In genomic region chr6:8064638-8065518, GRCh38 we compare ENCODE assay signal across 8 cellular contexts. TPM values are rescaled to one million over a fixed set of nuclear protein-coding genes. Genes with fewer than 3 reads are reported as not detected.
DNase-seq lines count a peak whose midpoint lies in the region; ATAC-seq, FAIRE-seq and TF ChIP-seq lines count a peak whose summit lies in the region.

No MANE protein-coding gene starts in this region.

- H3K36me3 ChIP-seq in GM23338 (ENCODE audit: insufficient read depth) = no peaks in the 10 kb centered on the region
- peaks cover 0 to 14% of the 10 kb centered on the region in 2 donors for H3K36me3 ChIP-seq in left lung
- H3K36me3 ChIP-seq in thyroid gland = no peaks in the 10 kb centered on the region

- H3K9me3 Mint-ChIP-seq in GM23338 = no peaks in the 10 kb centered on the region
- H3K9me3 Mint-ChIP-seq in activated naive CD8-positive, alpha-beta T cell (ENCODE audit: low read depth) = no peaks in the 10 kb centered on the region

- TF ChIP-seq POLR2A in A549 (IDR thresholded peaks at IDR 0.05; ENCODE audit: low read length) (no peak), thyroid gland (IDR thresholded peaks at IDR 0.05) (no peak)

- peaks cover 7% of the 10 kb centered on the region; the same call in 1 of the 2 replicates for H3K79me2 ChIP-seq in GM23338 (replicated peaks; ENCODE audit: insufficient read depth)

- no peak for TF ChIP-seq EP300 in A549 (IDR thresholded peaks at IDR 0.05)

- CTCF ChIA-PET in A549 (lab: Yijun Ruan, JAX) = interaction anchor here (0.8 to 2.3 kb wide), 2 partner anchors 9 to 22 kb away, joined by 5 to 6 read pairs; no protein-coding TSS in a partner anchor

- peak overlapping the region; percentile 81 to 96 for H3K27ac ChIP-seq in A549
- peak overlapping the region; percentile 41; the same call in 1 of the 2 replicates for H3K27ac ChIP-seq in GM23338 (ENCODE audit: low read depth)
- H3K27ac ChIP-seq in left lung = peak overlapping the region; percentile 86 to 87
- peak overlapping the region; percentile 48 to 81 (median 71) for H3K27ac ChIP-seq in thyroid gland

- H3K4me3 ChIP-seq in A549 = peak overlapping the region; percentile 93
- peak overlapping the region; percentile 74; the same call in 1 of the 2 replicates for H3K4me3 ChIP-seq in GM23338
- H3K4me3 ChIP-seq in left lung = peak overlapping the region; percentile 84 to 88
- peak overlapping the region in 2 of 3 donors; percentile 69 for H3K4me3 ChIP-seq in thyroid gland (replicated peaks in 1 of 3)

- TF ChIP-seq RAD21 in A549 (conservative IDR thresholded peaks at IDR 0.05 in 1 of 2, IDR thresholded peaks at IDR 0.05 in 1 of 2) = no peak

- H3F3A ChIP-seq in GM23338 (replicated peaks; ENCODE audit: low read depth) = no peaks in the 10 kb centered on the region

- no peak for FAIRE-seq in A549 (lab: Jason Lieb, UNC)

- H3K27ac Mint-ChIP-seq in GM23338 = peak overlapping the region; percentile 94
- peak overlapping the region; percentile 95 for H3K27ac Mint-ChIP-seq in activated naive CD8-positive, alpha-beta T cell

- peaks cover 6% of the 10 kb centered on the region for H3K4me1 ChIP-seq in A549
- H3K4me1 ChIP-seq in GM23338 (ENCODE audit: insufficient read depth) = peaks cover 15% of the 10 kb centered on the region
- H3K4me1 ChIP-seq in left lung = peaks cover 0 to 17% of the 10 kb centered on the region in 2 donors
- peaks cover 7 to 9% of the 10 kb centered on the region in 2 donors for H3K4me1 ChIP-seq in thyroid gland

- TF ChIP-seq CTCF in A549 (IDR thresholded peaks at IDR 0.05) = no peak
- TF ChIP-seq CTCF in GM23338 (conservative IDR thresholded peaks at IDR 0.05; ENCODE audit: low read depth in 2 of 2) = no peak
- TF ChIP-seq CTCF in left lung (IDR thresholded peaks at IDR 0.05) = no peak
- TF ChIP-seq CTCF in thyroid gland (IDR thresholded peaks at IDR 0.05) = no peak
- TF ChIP-seq CTCF in GM20000 (IDR thresholded peaks at IDR 0.05; ENCODE audit: extremely low read depth, missing control alignments) = no peak

- peak overlapping the region; percentile 96 for H3K4me3 Mint-ChIP-seq in GM23338
- H3K4me3 Mint-ChIP-seq in activated naive CD8-positive, alpha-beta T cell = peak overlapping the region; percentile 95

- H3K9me3 ChIP-seq in A549 (no peaks in the 10 kb centered on the region), left lung (no peaks in the 10 kb centered on the region), thyroid gland (no peaks in the 10 kb centered on the region)

- peak overlapping the region; percentile 83 for H3K4me2 ChIP-seq in A549
- H3K4me2 ChIP-seq in GM23338 = peak overlapping the region; percentile 22; the same call in 1 of the 2 replicates

- peaks cover 30% of the 10 kb centered on the region for H3K4me1 Mint-ChIP-seq in GM23338
- H3K4me1 Mint-ChIP-seq in activated naive CD8-positive, alpha-beta T cell (ENCODE audit: low read depth) = peaks cover 22% of the 10 kb centered on the region

- WGBS in A549 (ENCODE audit: missing lambda C conversion rate) = 83% methylated on average over 6 of the region's 7 CpGs
- WGBS in thyroid gland, 2 donors = 86% methylated on average over 7 of the region's 7 CpGs

- no peak for DNase-seq in A549 (ENCODE audit: low read depth in 1 of 2, low spot score in 1 of 2)
- DNase-seq in GM23338 (ENCODE audit: low spot score) = peak; percentile 41
- no peak for DNase-seq in left lung
- peak in 1 of 2 donors; percentile 6 for DNase-seq in thyroid gland
- DNase-seq in D341Med (ENCODE audit: low spot score) = no peak
- DNase-seq in GM20000 (ENCODE audit: low spot score) = no peak
- DNase-seq in sciatic nerve (ENCODE audit: low spot score) = no peak

- H3K27me3 ChIP-seq in GM23338 (ENCODE audit: insufficient read depth) (no peaks in the 10 kb centered on the region), left lung (no peaks in the 10 kb centered on the region), thyroid gland (no peaks in the 10 kb centered on the region)

- intact Hi-C loops in left lung (cut with DNase I) = no loop called here
- intact Hi-C loops in thyroid gland (cut with DNase I) = loop anchor here (5.0 kb wide), 1 partner anchor 343 kb away; no protein-coding TSS in a partner anchor
- intact Hi-C loops in sciatic nerve (cut with DNase I) = no loop called here

- H4K20me1 ChIP-seq in GM23338 (replicated peaks; ENCODE audit: insufficient read depth) = no peaks in the 10 kb centered on the region

- no peaks in the 10 kb centered on the region for H3K9me2 ChIP-seq in GM23338 (ENCODE audit: insufficient read depth)

- H3K27me3 Mint-ChIP-seq in GM23338 (ENCODE audit: insufficient read depth, low read depth, poor library complexity) = peaks cover 3% of the 10 kb centered on the region
- no peaks in the 10 kb centered on the region for H3K27me3 Mint-ChIP-seq in activated naive CD8-positive, alpha-beta T cell

- POLR2A ChIA-PET in A549 (lab: Yijun Ruan, JAX) = interaction anchor here (0.7 to 1.6 kb wide), 3 partner anchors 20 to 339 kb away, joined by 3 to 14 read pairs (median 3); partner anchors contain the start of genes BMP6 and EEF1E1

- H3K36me3 Mint-ChIP-seq in GM23338 (ENCODE audit: low read depth) = peaks cover 7% of the 10 kb centered on the region; the same call in 2 of the 3 replicates
- H3K36me3 Mint-ChIP-seq in activated naive CD8-positive, alpha-beta T cell = peaks cover 3% of the 10 kb centered on the region

- ATAC-seq in A549 (no peak), GM23338 (no peak; the same call in 2 of the 3 replicates), left lung (no peak), sciatic nerve (no peak)

- no peak overlapping the region for H2AFZ ChIP-seq in GM23338

TF ChIP-seq in A549, 52 proteins besides CTCF, POLR2A, EP300 and RAD21:
- TF ChIP-seq TFCP2L1 (CRISPR knock-in tag; IDR thresholded peaks at IDR 0.05) (no peak), PHF8 (IDR thresholded peaks at IDR 0.05; ENCODE audit: borderline replicate concordance, low read depth) (no peak), SREBF2 (IDR thresholded peaks at IDR 0.05) (no peak), RARB (CRISPR knock-in tag; IDR thresholded peaks at IDR 0.05) (no peak), FOSL2 (IDR thresholded peaks at IDR 0.05) (no peak), FOSL2 (CRISPR knock-in tag; IDR thresholded peaks at IDR 0.05) (no peak), NR3C1 (IDR thresholded peaks at IDR 0.05) (no peak), NFE2L2 (conservative IDR thresholded peaks at IDR 0.05; ENCODE audit: low read length) (no peak)

TF ChIP-seq in GM23338, 12 proteins besides CTCF, POLR2A, EP300 and RAD21 (continues in another document):
- no peak for TF ChIP-seq POLR2AphosphoS5 (IDR thresholded peaks at IDR 0.05; ENCODE audit: low read depth)

RNA-seq across cellular contexts. Expression of gene BLOC1S5, which starts 0.7 kb away (rescaled TPM):
- polyA plus RNA-seq in A549 (2011; rRNA removed) = 7.9 and 10.8 TPM in 2 replicates
- 1.9 and 2.5 TPM in 2 replicates for polyA plus RNA-seq in A549 (2012; cell fraction: cytosol; rRNA removed)
- 0.78 and 1.2 TPM in 2 replicates for polyA plus RNA-seq in A549 (2012; cell fraction: nucleus; rRNA removed)
- 8.1 to 10.2 TPM (median 8.3 TPM) in 3 replicates for polyA plus RNA-seq in A549 (2017; fragmentation: RNase III; extraction: RNeasy Plus Mini Kit Qiagen cat#74134 plus additional on column Dnase treatment)
- 2.9 and 3.3 TPM in 2 replicates for polyA minus RNA-seq in A549 (2011; rRNA and poly(A)+ RNA removed)
- total RNA-seq in GM23338 (2014; rRNA removed; shearing (Covaris generic)) = 14.9 and 17.3 TPM in 2 replicates
- 16.6 and 19.3 TPM in 2 replicates for polyA plus RNA-seq in GM23338 (2016; fragmentation: Nextera tagmentation; extraction: Ambion mirVana)
- total RNA-seq in left lung = 10 to 100 TPM; 10.8 to 16.0 TPM
- total RNA-seq in thyroid gland = 10 to 100 TPM; 15.2 to 27.7 (median 19.9) TPM
- 17.8 TPM for total RNA-seq in sciatic nerve

RNA-seq across cellular contexts. Expression of gene EEF1E1, which starts 37.5 kb away (rescaled TPM):
- polyA plus RNA-seq in A549 (2011; rRNA removed) (107 and 122 TPM in 2 replicates), A549 (2017; fragmentation: RNase III; extraction: RNeasy Plus Mini Kit Qiagen cat#74134 plus additional on column Dnase treatment) (114 to 132 TPM (median 119 TPM) in 3 replicates), GM23338 (2016; fragmentation: Nextera tagmentation; extraction: Ambion mirVana) (273 and 298 TPM in 2 replicates)
- polyA plus RNA-seq in A549 (2012; cell fraction: cytosol; rRNA removed) = 65.0 and 75.5 TPM in 2 replicates
- 21.4 and 22.0 TPM in 2 replicates for polyA plus RNA-seq in A549 (2012; cell fraction: nucleus; rRNA removed)
- 23.0 and 24.5 TPM in 2 replicates for polyA minus RNA-seq in A549 (2011; rRNA and poly(A)+ RNA removed)
- 196 and 317 TPM in 2 replicates for total RNA-seq in GM23338 (2014; rRNA removed; shearing (Covaris generic))
- total RNA-seq in left lung (10 to 100 TPM; 20.3 to 28.5 TPM), thyroid gland (10 to 100 TPM; 10.9 to 63.4 (median 24.5) TPM), sciatic nerve (13.2 TPM)
